In genomic region chr9:6104406-6104805, GRCh38 we compare ENCODE assay signal across 8 cellular contexts.
A peak's percentile ranks its signal among the peaks of the same experiment; 100 is the strongest.
DNase-seq lines count a peak whose midpoint lies in the region; ATAC-seq, FAIRE-seq and TF ChIP-seq lines count a peak whose summit lies in the region.
"Not testable (repeated sequence)": the region's sequence is repeated elsewhere in the genome, so short reads cannot be mapped to it uniquely, and the experiment has no call there.

No MANE protein-coding gene starts in this region.

- RAD21 ChIA-PET in GM12878 (lab: Charles Lee; ENCODE audit: unreplicated experiment) = not testable (repeated sequence)

- H3K4me3 ChIP-seq in A549; PC-3 (ENCODE audit: low read length); GM12878; mammary epithelial cell (replicated peaks in 1 of 3; ENCODE audit: insufficient read depth in 1 of 3, low read depth in 2 of 3, low read length in 3 of 3); epithelial cell of esophagus (ENCODE audit: low read length); keratinocyte (ENCODE audit: control insufficient read depth in 2 of 3, extremely low read depth in 1 of 3, insufficient read depth in 2 of 3, low read depth in 1 of 3, low read length in 3 of 3); HepG2 (replicated peaks in 1 of 3; ENCODE audit: insufficient read depth in 1 of 3, low read depth in 2 of 3, low read length in 3 of 3): not testable (repeated sequence)
- peak overlapping the region; percentile 28 for H3K4me3 ChIP-seq in epithelial cell of proximal tubule (ENCODE audit: low read depth, low read length)

- H3K27ac ChIP-seq in A549; GM12878 (ENCODE audit: control insufficient read depth, insufficient read depth); HepG2 (ENCODE audit: extremely low read length, insufficient read depth, low read length): not testable (repeated sequence)
- H3K27ac ChIP-seq in PC-3 (ENCODE audit: low read length) (peak overlapping the region; percentile 97; the same call in 1 of the 2 replicates), mammary epithelial cell (ENCODE audit: insufficient read depth, low read depth, low read length) (peak overlapping the region; percentile 31), keratinocyte (ENCODE audit: control insufficient read depth, insufficient read depth, low read length) (peak overlapping the region; percentile 53)

- not testable (repeated sequence) for ATAC-seq in A549, PC-3, GM12878, HepG2

- BruUV-seq in PC-3 (replicated peaks; lab: Mats Ljungman, UMichigan) = TSS peak; percentile 26
- BruUV-seq in GM12878 (replicated peaks; lab: Mats Ljungman, UMichigan); mammary epithelial cell (replicated peaks; lab: Mats Ljungman, UMichigan); HepG2 (replicated peaks; lab: Mats Ljungman, UMichigan): not testable (repeated sequence)

- POLR2A ChIA-PET in A549 (lab: Yijun Ruan, JAX); PC-3 (lab: Charles Lee; ENCODE audit: unreplicated experiment); GM12878 (lab: Charles Lee); HepG2 (lab: Yijun Ruan, JAX): not testable (repeated sequence)

- in situ Hi-C loops in GM12878 (cut with MboI); mammary epithelial cell (cut with MboI; ENCODE audit: low sequenced_read_pairs in 2 of 2); HepG2 (cut with HindIII; ENCODE audit: extremely low pct_ligation_motif_present, low pct_unique_long_range_greater_than_20kb): not testable (repeated sequence)

- H3K79me2 ChIP-seq in PC-3 (ENCODE audit: low read length); GM12878 (ENCODE audit: control insufficient read depth, insufficient read depth, low read length); mammary epithelial cell (ENCODE audit: insufficient read depth, low read length); keratinocyte (ENCODE audit: control insufficient read depth, insufficient read depth, low read length); HepG2 (ENCODE audit: insufficient read depth, low read length): not testable (repeated sequence)

- H3K36me3 ChIP-seq in PC-3 (ENCODE audit: low read depth, low read length); GM12878 (ENCODE audit: control insufficient read depth in 2 of 2, insufficient read depth in 2 of 2, low read length in 1 of 2); mammary epithelial cell (ENCODE audit: insufficient read depth, low read length); keratinocyte (ENCODE audit: control insufficient read depth in 2 of 2, extremely low read depth in 1 of 2, insufficient read depth in 2 of 2, low read length in 2 of 2); HepG2 (replicated peaks in 1 of 2; ENCODE audit: control insufficient read depth in 1 of 2, insufficient read depth in 2 of 2, low read length in 2 of 2): not testable (repeated sequence)

- H3F3A ChIP-seq in PC-3 (ENCODE audit: low read length, unreplicated experiment) = not testable (repeated sequence)

- not testable (repeated sequence) for H2AFZ ChIP-seq in PC-3 (ENCODE audit: low read length); GM12878 (ENCODE audit: control insufficient read depth, low read depth, low read length); mammary epithelial cell (ENCODE audit: low read depth, low read length); keratinocyte (ENCODE audit: control insufficient read depth, low read length); HepG2 (ENCODE audit: low read length)

- 45% methylated on average over 3 of the region's 3 CpGs for WGBS in A549 (ENCODE audit: missing lambda C conversion rate)
- 21% methylated on average over 3 of the region's 3 CpGs for WGBS in GM12878 (ENCODE audit: insufficient coverage, insufficient replicate concordance, low lambda C conversion rate, missing lambda C conversion rate)
- 29% methylated on average over 3 of the region's 3 CpGs for WGBS in mammary epithelial cell (ENCODE audit: low coverage, missing lambda C conversion rate)
- 21% methylated on average over 3 of the region's 3 CpGs for WGBS in HepG2 (ENCODE audit: low lambda C conversion rate)

- TF ChIP-seq RAD21 in A549 (conservative IDR thresholded peaks at IDR 0.05 in 1 of 2, IDR thresholded peaks at IDR 0.05 in 1 of 2); GM12878 (IDR thresholded peaks at IDR 0.05; ENCODE audit: insufficient read depth, low read depth, low read length); HepG2 (CRISPR knock-in tag; IDR thresholded peaks at IDR 0.05): not testable (repeated sequence)

- dilution Hi-C loops in mammary epithelial cell (cut with HindIII; ENCODE audit: low sequenced_read_pairs); keratinocyte (cut with MboI; ENCODE audit: extremely low pct_ligation_motif_present, low sequenced_read_pairs): not testable (repeated sequence)

- not testable (repeated sequence) for TF ChIP-seq CTCF in A549 (IDR thresholded peaks at IDR 0.05); PC-3 (conservative IDR thresholded peaks at IDR 0.05; ENCODE audit: low read depth, low read length); GM12878 (IDR thresholded peaks at IDR 0.05 in 2 of 3, conservative IDR thresholded peaks at IDR 0.05 in 1 of 3; ENCODE audit: control insufficient read depth in 2 of 3, extremely low read depth in 1 of 3, insufficient read depth in 1 of 3, low read depth in 3 of 3, low read length in 3 of 3); mammary epithelial cell (conservative IDR thresholded peaks at IDR 0.05 in 1 of 2, IDR thresholded peaks at IDR 0.05 in 1 of 2; ENCODE audit: extremely low read depth in 1 of 2, insufficient read depth in 1 of 2, low read depth in 1 of 2, low read length in 2 of 2); epithelial cell of esophagus (IDR thresholded peaks at IDR 0.05; ENCODE audit: insufficient read depth, low read depth, low read length, missing control alignments); epithelial cell of proximal tubule (conservative IDR thresholded peaks at IDR 0.05; ENCODE audit: low read depth, low read length); keratinocyte (optimal IDR thresholded peaks at IDR 0.05 in 1 of 3, IDR thresholded peaks at IDR 0.05 in 1 of 3, conservative IDR thresholded peaks at IDR 0.05 in 1 of 3; ENCODE audit: extremely low read depth in 1 of 3, insufficient read depth in 2 of 3, low read length in 3 of 3); HepG2 (CRISPR knock-in tag; IDR thresholded peaks at IDR 0.05)

- not testable (repeated sequence) for TF ChIP-seq POLR2A in A549 (IDR thresholded peaks at IDR 0.05; ENCODE audit: low read length); GM12878 (IDR thresholded peaks at IDR 0.05; ENCODE audit: low read depth, low read length); HepG2 (IDR thresholded peaks at IDR 0.05; ENCODE audit: insufficient read depth in 1 of 2, low read depth in 2 of 2, low read length in 2 of 2)

- SMC1A ChIA-PET in GM12878 (lab: Charles Lee; ENCODE audit: uncharacterized antibody, unreplicated experiment) = not testable (repeated sequence)

- DNase-seq in A549 (ENCODE audit: low read depth in 1 of 2, low spot score in 1 of 2); PC-3; GM12878 (ENCODE audit: low read depth, low spot score); epithelial cell of proximal tubule (ENCODE audit: low read depth); HepG2 (ENCODE audit: low spot score): not testable (repeated sequence)
- peak; percentile 77 for DNase-seq in mammary epithelial cell
- peak; percentile 88 for DNase-seq in epithelial cell of esophagus (ENCODE audit: low read depth)
- peak; percentile 81 for DNase-seq in keratinocyte (ENCODE audit: low read depth, low spot score)

- not testable (repeated sequence) for H3K4me2 ChIP-seq in A549; PC-3 (ENCODE audit: low read length); GM12878 (ENCODE audit: control insufficient read depth, insufficient read depth); mammary epithelial cell (ENCODE audit: insufficient read depth, low read depth, low read length); HepG2 (ENCODE audit: low read depth, low read length)
- H3K4me2 ChIP-seq in keratinocyte (ENCODE audit: control insufficient read depth, extremely low read depth, insufficient read depth, low read depth, low read length) = peak overlapping the region; percentile 50

- not testable (repeated sequence) for H3K9me2 ChIP-seq in PC-3 (replicated peaks; ENCODE audit: low read length)

- not testable (repeated sequence) for H4K20me1 ChIP-seq in PC-3 (ENCODE audit: low read length); GM12878 (ENCODE audit: control insufficient read depth, insufficient read depth); mammary epithelial cell (ENCODE audit: insufficient read depth, low read length); keratinocyte (ENCODE audit: control insufficient read depth, extremely low read depth, insufficient read depth, low read length); HepG2 (ENCODE audit: insufficient read depth, low read length)

- not testable (repeated sequence) for H3K27me3 ChIP-seq in PC-3 (ENCODE audit: low read length); GM12878 (replicated peaks in 1 of 2; ENCODE audit: control insufficient read depth in 2 of 2, insufficient read depth in 2 of 2, low read length in 1 of 2); mammary epithelial cell (ENCODE audit: insufficient read depth, low read length); keratinocyte (ENCODE audit: control insufficient read depth, extremely low read depth, insufficient read depth, low read length); HepG2 (ENCODE audit: control insufficient read depth in 1 of 2, insufficient read depth in 2 of 2, low read length in 2 of 2)

- H3K9me3 ChIP-seq in A549; PC-3 (ENCODE audit: low read length); GM12878 (replicated peaks; ENCODE audit: control insufficient read depth, insufficient read depth, low read length); mammary epithelial cell (replicated peaks; ENCODE audit: insufficient read depth, low read length); keratinocyte (ENCODE audit: control insufficient read depth, low read depth, low read length); HepG2 (ENCODE audit: low read length): not testable (repeated sequence)

- not testable (repeated sequence) for H3K9me1 ChIP-seq in keratinocyte (ENCODE audit: control insufficient read depth, extremely low read depth, insufficient read depth, low read length)

- TF ChIP-seq EP300 in A549 (IDR thresholded peaks at IDR 0.05); GM12878 (IDR thresholded peaks at IDR 0.05; ENCODE audit: borderline replicate concordance in 1 of 2, control insufficient read depth in 1 of 2, low read depth in 2 of 2, low read length in 2 of 2); HepG2 (IDR thresholded peaks at IDR 0.05; ENCODE audit: low read depth in 2 of 2, low read length in 2 of 2); HepG2 (CRISPR knock-in tag; IDR thresholded peaks at IDR 0.05; ENCODE audit: borderline replicate concordance): not testable (repeated sequence)

- intact Hi-C loops in PC-3 (cut with micrococcal nuclease) (loop anchor here (10.0 kb wide), 1 partner anchor 90 kb away; no protein-coding TSS in a partner anchor), mammary epithelial cell (cut with micrococcal nuclease) (loop anchor here (5.0 kb wide), 1 partner anchor 48 kb away; no protein-coding TSS in a partner anchor)
- intact Hi-C loops in GM12878 (cut with micrococcal nuclease; ENCODE audit: unreplicated experiment); HepG2 (cut with micrococcal nuclease; ENCODE audit: unreplicated experiment): not testable (repeated sequence)

- FAIRE-seq in A549 (lab: Jason Lieb, UNC); GM12878 (lab: Jason Lieb, UNC); keratinocyte (lab: Jason Lieb, UNC); HepG2 (lab: Jason Lieb, UNC): not testable (repeated sequence)

- H3K4me1 ChIP-seq in A549 = peaks cover 12% of the 10 kb centered on the region; the same call in 1 of the 3 replicates
- H3K4me1 ChIP-seq in PC-3 (ENCODE audit: insufficient read depth, low read length) = peaks cover 41% of the 10 kb centered on the region
- not testable (repeated sequence) for H3K4me1 ChIP-seq in GM12878 (ENCODE audit: control insufficient read depth, insufficient read depth, low read length); HepG2 (ENCODE audit: insufficient read depth, low read length)
- peaks cover 56% of the 10 kb centered on the region for H3K4me1 ChIP-seq in mammary epithelial cell (ENCODE audit: insufficient read depth, low read length)
- peaks cover 53% of the 10 kb centered on the region for H3K4me1 ChIP-seq in keratinocyte (ENCODE audit: control insufficient read depth, extremely low read depth, insufficient read depth, low read length)

- CTCF ChIA-PET in A549 (lab: Yijun Ruan, JAX); PC-3 (lab: Charles Lee); GM12878 (lab: Yijun Ruan, JAX); mammary epithelial cell (lab: Charles Lee; ENCODE audit: low non-redundant PET); HepG2 (lab: Yijun Ruan, JAX; ENCODE audit: low intra/inter-chr PET ratio, low total read pairs): not testable (repeated sequence)

- H3K9ac ChIP-seq in PC-3 (ENCODE audit: low read length); GM12878 (ENCODE audit: control insufficient read depth, insufficient read depth, low read length); mammary epithelial cell (ENCODE audit: insufficient read depth, low read length); keratinocyte (ENCODE audit: control insufficient read depth, extremely low read depth, insufficient read depth, low read length); HepG2 (ENCODE audit: insufficient read depth, low read depth, low read length): not testable (repeated sequence)
